ENCODE assay signal across 10 cellular contexts in the genomic region with DNA sequence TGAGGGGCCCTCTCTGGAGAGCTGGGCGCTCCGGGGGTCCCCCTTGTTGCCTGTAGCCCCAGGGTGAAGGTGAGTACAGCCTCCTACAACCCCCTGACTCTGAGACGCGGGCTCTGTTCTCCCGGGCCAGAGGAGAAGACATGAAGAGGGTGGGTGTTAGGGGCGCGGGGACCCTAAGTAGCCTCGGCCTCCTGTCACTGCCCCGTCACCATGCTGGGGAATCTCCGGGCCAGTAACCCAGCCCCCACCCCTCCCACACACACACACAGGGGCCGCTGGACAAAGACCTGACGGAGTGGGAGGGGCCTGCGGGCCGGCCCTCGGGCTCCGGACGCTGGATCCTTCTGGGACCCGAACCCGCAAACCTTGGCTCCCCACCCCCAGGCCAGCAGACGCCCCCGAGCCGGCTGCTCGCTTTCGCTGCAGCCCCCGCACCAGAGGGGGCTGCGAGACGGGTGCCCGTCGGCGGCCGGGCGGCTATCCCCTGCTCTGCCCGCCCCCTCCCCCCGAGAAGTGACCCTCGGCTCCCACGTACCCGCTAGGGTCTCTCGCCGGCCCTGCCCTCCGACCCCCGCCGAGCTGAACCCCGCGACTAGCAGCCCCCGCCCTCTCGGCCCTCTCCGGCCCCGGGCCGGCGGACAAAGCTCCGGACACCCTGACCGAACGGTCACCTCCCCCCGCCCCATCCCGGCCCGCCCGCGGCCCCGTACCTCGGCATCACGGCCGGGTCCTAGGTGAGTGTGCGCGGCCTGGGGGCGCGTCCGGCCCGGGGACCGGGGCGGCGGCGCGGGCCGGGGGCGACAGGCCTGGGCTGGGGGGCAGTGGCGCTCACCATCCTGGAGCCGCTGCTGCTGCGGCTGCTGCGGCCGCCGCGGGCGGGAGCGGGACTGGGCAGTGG. TPM values are rescaled to one million over a fixed set of nuclear protein-coding genes. Genes with fewer than 3 reads are reported as not detected.
A peak's percentile ranks its signal among the peaks of the same experiment; 100 is the strongest.
DNase-seq lines count a peak whose midpoint lies in the region; ATAC-seq and TF ChIP-seq lines count a peak whose summit lies in the region.
"Had no signal": no experiment of that assay in that cellular context is flagged by ENCODE, and none has a peak within 500 bp of the region (broad histone marks: within the 10 kb centered on the region; RNA-seq: fewer than 3 reads in every experiment).

A gene with protein sequence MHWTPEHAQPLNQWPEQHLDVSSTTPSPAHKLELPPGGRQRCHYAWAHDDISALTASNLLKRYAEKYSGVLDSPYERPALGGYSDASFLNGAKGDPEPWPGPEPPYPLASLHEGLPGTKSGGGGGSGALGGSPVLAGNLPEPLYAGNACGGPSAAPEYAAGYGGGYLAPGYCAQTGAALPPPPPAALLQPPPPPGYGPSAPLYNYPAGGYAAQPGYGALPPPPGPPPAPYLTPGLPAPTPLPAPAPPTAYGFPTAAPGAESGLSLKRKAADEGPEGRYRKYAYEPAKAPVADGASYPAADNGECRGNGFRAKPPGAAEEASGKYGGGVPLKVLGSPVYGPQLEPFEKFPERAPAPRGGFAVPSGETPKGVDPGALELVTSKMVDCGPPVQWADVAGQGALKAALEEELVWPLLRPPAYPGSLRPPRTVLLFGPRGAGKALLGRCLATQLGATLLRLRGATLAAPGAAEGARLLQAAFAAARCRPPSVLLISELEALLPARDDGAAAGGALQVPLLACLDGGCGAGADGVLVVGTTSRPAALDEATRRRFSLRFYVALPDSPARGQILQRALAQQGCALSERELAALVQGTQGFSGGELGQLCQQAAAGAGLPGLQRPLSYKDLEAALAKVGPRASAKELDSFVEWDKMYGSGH (minus strand): TSS at position 889 of the 898 bp plus-strand sequence. CDS start 26,305 bp downstream, outside the sequence.

- H3K79me1 ChIP-seq in trophoblast cell (ENCODE audit: low read length) = peaks cover 16% of the 10 kb centered on the region

- peak within 1 kb of the TSS; percentile 72 for H3K14ac ChIP-seq in trophoblast cell (ENCODE audit: low read length)

- DNase-seq in BJ (ENCODE audit: low read depth) (no peak), Panc1 (ENCODE audit: low read depth, low spot score) (no peak), heart right ventricle (peak; percentile 46), trophoblast cell (peak; percentile 34 to 52), NCI-H1048 (lab: John Stamatoyannopoulos, UW) (no peak), NOMO-1 treated with dmso at 0.1 percent for 144 hours (lab: John Stamatoyannopoulos, UW; ENCODE audit: unreplicated experiment) (no peak)
- DNase-seq in activated CD8-positive, alpha-beta memory T cell treated with anti-CD3 and anti-CD28 coated beads for 24 hours = no peak
- DNase-seq: activated naive CD4-positive, alpha-beta T cell treated with anti-CD3 and anti-CD28 coated beads, Interleukin-2, amount 10 ng/mL, durations not matched to agents 7 days and 5 days had no signal

- H4K12ac ChIP-seq in trophoblast cell (ENCODE audit: low read depth, low read length) = peak within 1 kb of the TSS; percentile 9

- H3K9me3 ChIP-seq in Panc1 (ENCODE audit: control insufficient read depth, insufficient read depth, low read depth, low read length) (no peaks in the 10 kb centered on the region), heart right ventricle (no peaks in the 10 kb centered on the region), trophoblast cell (ENCODE audit: insufficient read depth, low read depth, low read length) (no peaks in the 10 kb centered on the region)

- H3K4me2 ChIP-seq in trophoblast cell (ENCODE audit: low read length) = peak within 1 kb of the TSS; percentile 85

- ATAC-seq in Panc1 (peak; percentile 55), heart right ventricle (peak; percentile 19 to 61 (median 44)), HG02571 (IDR thresholded peaks at IDR 0.05; ENCODE audit: unreplicated experiment) (no peak)
- ATAC-seq: GM12878 had no signal

- in situ Hi-C loops in Panc1 (cut with HindIII; ENCODE audit: low pct_unique_long_range_greater_than_20kb, low sequenced_read_pairs) = no loop called here

- POLR2A ChIA-PET in BJ (lab: Charles Lee) = no interaction called here
- POLR2A ChIA-PET in Panc1 (lab: Charles Lee) = no interaction called here

- H2BK5ac ChIP-seq in trophoblast cell (ENCODE audit: low read depth, low read length, poor library complexity) = peak within 1 kb of the TSS; percentile 81

- peak within 1 kb of the TSS; percentile 90 for H3K4ac ChIP-seq in trophoblast cell (ENCODE audit: low read depth, low read length)

- WGBS in heart right ventricle, 2 donors = 1% methylated on average over 57 to 84 of the region's 84 CpGs
- no CpG with 5 or more reads among the region's 84 CpGs for WGBS in trophoblast cell (ENCODE audit: extremely low coverage, insufficient coverage, insufficient read length)

- peaks cover 3% of the 10 kb centered on the region for H3K4me1 ChIP-seq in Panc1 (ENCODE audit: control insufficient read depth, insufficient read depth, low read length)
- H3K4me1 ChIP-seq in heart right ventricle = peaks cover 9 to 61% (median 45%) of the 10 kb centered on the region in 9 donors
- H3K4me1 ChIP-seq in trophoblast cell (ENCODE audit: control insufficient read depth in 1 of 2, insufficient read depth in 2 of 2, low read length in 2 of 2) = peaks cover 17 to 21% of the 10 kb centered on the region in 2 experiments

- no TSS peak for BruUV-seq in Panc1 (replicated peaks; lab: Mats Ljungman, UMichigan)

- peak within 1 kb of the TSS; percentile 70 for H4K8ac ChIP-seq in trophoblast cell (ENCODE audit: low read depth, low read length)

- CTCF ChIA-PET in BJ (lab: Yijun Ruan, JAX) (interaction anchor here (1.1 kb wide), 1 partner anchor 9 kb away, joined by 4 read pairs; no protein-coding TSS in a partner anchor), Panc1 (lab: Charles Lee) (no interaction called here)

- H3K27ac ChIP-seq in Panc1 (ENCODE audit: low read length) (no peak within 1 kb of the TSS), heart right ventricle (peak within 1 kb of the TSS; percentile 35 to 87 (median 80)), trophoblast cell (ENCODE audit: low read depth, low read length) (peak within 1 kb of the TSS; percentile 81)

- H3K79me2 ChIP-seq in trophoblast cell (ENCODE audit: control insufficient read depth, insufficient read depth, low read length, poor library complexity) = peaks cover 41% of the 10 kb centered on the region

- H3K27me3 ChIP-seq in BJ (ENCODE audit: control insufficient read depth, insufficient read depth, low read length) = peaks cover 33% of the 10 kb centered on the region
- peaks cover 3% of the 10 kb centered on the region; the same call in 1 of the 2 replicates for H3K27me3 ChIP-seq in Panc1 (ENCODE audit: control insufficient read depth, insufficient read depth, low read length)
- H3K27me3 ChIP-seq in heart right ventricle = peaks cover 9 to 66% (median 48%) of the 10 kb centered on the region in 7 donors
- H3K27me3 ChIP-seq in trophoblast cell (ENCODE audit: insufficient read depth, low read length) = no peaks in the 10 kb centered on the region

- H3K36me3 ChIP-seq in BJ (ENCODE audit: control insufficient read depth, insufficient read depth, low read length) (no peaks in the 10 kb centered on the region), Panc1 (ENCODE audit: control insufficient read depth, insufficient read depth, low read length) (no peaks in the 10 kb centered on the region), heart right ventricle (no peaks in the 10 kb centered on the region), trophoblast cell (ENCODE audit: control insufficient read depth in 1 of 2, insufficient read depth in 2 of 2, low read length in 2 of 2) (peaks cover 13 to 20% of the 10 kb centered on the region in 2 experiments)

- peak within 1 kb of the TSS; percentile 30 for H2AK5ac ChIP-seq in trophoblast cell (ENCODE audit: low read length)

- H3K23ac ChIP-seq in trophoblast cell (ENCODE audit: low read length) = no peak within 1 kb of the TSS

- peak within 1 kb of the TSS; percentile 83 for H2BK120ac ChIP-seq in trophoblast cell (ENCODE audit: insufficient read depth, low read length, poor library complexity)

- peak within 1 kb of the TSS; percentile 96 for H4K91ac ChIP-seq in trophoblast cell (ENCODE audit: low read depth, low read length)

- H3K18ac ChIP-seq in trophoblast cell (ENCODE audit: low read length) = peak within 1 kb of the TSS; percentile 80

- intact Hi-C loops in Panc1 (cut with micrococcal nuclease; ENCODE audit: unreplicated experiment) (no loop called here), heart right ventricle (cut with DNase I) (no loop called here)

- TF ChIP-seq CTCF in BJ (IDR thresholded peaks at IDR 0.05; ENCODE audit: insufficient read depth, low read depth, low read length) = no peak
- no peak for TF ChIP-seq CTCF in Panc1 (IDR thresholded peaks at IDR 0.05)
- TF ChIP-seq CTCF in heart right ventricle (IDR thresholded peaks at IDR 0.05) = no peak

- peak within 1 kb of the TSS; percentile 90 for H3K9ac ChIP-seq in trophoblast cell (ENCODE audit: low read length)

- no peak within 1 kb of the TSS for H2BK12ac ChIP-seq in trophoblast cell (ENCODE audit: low read length)

- peak within 1 kb of the TSS; percentile 47 for H3K4me3 ChIP-seq in BJ (ENCODE audit: low read depth, low read length)
- H3K4me3 ChIP-seq in Panc1 (ENCODE audit: low read depth in 2 of 2, low read length in 2 of 2) = peak within 1 kb of the TSS; percentile 40 to 48
- peak within 1 kb of the TSS; percentile 43 to 72 (median 64) for H3K4me3 ChIP-seq in heart right ventricle
- H3K4me3 ChIP-seq in trophoblast cell (ENCODE audit: low read depth, low read length) = peak within 1 kb of the TSS; percentile 91
- H3K4me3 ChIP-seq: GM12878 had no signal

- H2AFZ ChIP-seq in trophoblast cell (ENCODE audit: insufficient read depth, low read length, poor library complexity) = peak within 1 kb of the TSS; percentile 64

RNA-seq across cellular contexts. Expression of the gene that starts here (rescaled TPM):
- 0.01 TPM in 1 of 2 replicates, not detected in the other for polyA plus RNA-seq in BJ (2011; rRNA removed)
- 0.05 TPM in 2 replicates for polyA minus RNA-seq in BJ (2011; rRNA and poly(A)+ RNA removed)
- 0.23 TPM for total RNA-seq in Panc1 (2021; ENCODE audit: unreplicated experiment)
- polyA plus RNA-seq in Panc1 (2012; ENCODE audit: insufficient read length) = 0.11 TPM
- under 1 TPM; 0.24 to 0.69 (median 0.41) TPM for total RNA-seq in heart right ventricle
- under 1 TPM; 0.22 TPM for polyA plus RNA-seq in heart right ventricle
- polyA plus RNA-seq in trophoblast cell (2013) = 23.9 and 25.0 TPM in 2 replicates
- total RNA-seq: GM12878 had no signal
- polyA plus RNA-seq: GM12878 had no signal

Comparison
In these comparisons a context has a peak if more than half of its experiments do, and no peak if none do; other contexts are left out.
1. Peak in ATAC-seq and H3K4me3 ChIP-seq in Panc1; RNA of the gene not detected or under 1 TPM.
2. Peak in DNase-seq, ATAC-seq, H3K4me3 ChIP-seq and H3K27ac ChIP-seq in heart right ventricle; RNA of the gene not detected or under 1 TPM.
3. DNase-seq: peak in trophoblast cell (2 of 2); none in BJ (single experiment), Panc1 (single experiment), activated CD8-positive, alpha-beta memory T cell treated with anti-CD3 and anti-CD28 coated beads for 24 hours (single experiment), NCI-H1048 (single experiment) and NOMO-1 treated with dmso at 0.1 percent for 144 hours (single experiment).
4. Peak in every context shown above with its lines, with median percentiles within 50 percentile points of each other: H3K4me3 ChIP-seq.